Comparison of ENCODE assay signal across 8 cellular contexts in the genomic region with DNA sequence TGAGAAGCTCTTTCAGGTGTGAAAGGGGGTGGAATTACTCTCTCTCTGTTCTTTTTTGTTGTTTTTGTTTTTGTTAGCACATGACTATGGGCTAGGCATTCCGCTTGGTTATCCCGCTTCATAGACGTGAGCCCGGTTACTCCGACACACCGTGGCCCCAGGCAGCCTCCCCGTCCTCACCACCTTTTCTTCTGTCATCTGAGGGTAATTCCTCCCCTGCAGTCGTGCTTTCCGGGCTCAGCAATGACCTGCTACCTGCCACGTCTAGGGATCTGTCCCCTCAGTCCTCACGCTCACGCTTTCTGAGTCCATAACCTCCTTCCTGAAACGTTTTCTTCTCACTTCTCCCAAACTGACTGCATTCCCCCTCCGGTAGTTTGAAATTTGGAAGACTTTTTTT. TPM values are rescaled to one million over a fixed set of nuclear protein-coding genes. Genes with fewer than 3 reads are reported as not detected.
DNase-seq lines count a peak whose midpoint lies in the region; ATAC-seq and TF ChIP-seq lines count a peak whose summit lies in the region.

No MANE protein-coding gene starts in this region.

- WGBS in mammary epithelial cell (ENCODE audit: low coverage, missing lambda C conversion rate): 28% methylated on average over 11 of the region's 14 CpGs

- TF ChIP-seq CTCF in 22Rv1 (IDR thresholded peaks at IDR 0.05): no peak
- TF ChIP-seq CTCF in mammary epithelial cell (conservative IDR thresholded peaks at IDR 0.05 in 1 of 2, IDR thresholded peaks at IDR 0.05 in 1 of 2; ENCODE audit: extremely low read depth in 1 of 2, insufficient read depth in 1 of 2, low read depth in 1 of 2, low read length in 2 of 2): no peak
- TF ChIP-seq CTCF in GM10248 (IDR thresholded peaks at IDR 0.05; ENCODE audit: control extremely low read depth, extremely low read depth, low read depth, missing control alignments): no peak

- no peaks in the 10 kb centered on the region for H3K27me3 ChIP-seq in MG63
- peaks cover 2% of the 10 kb centered on the region for H3K27me3 ChIP-seq in mammary epithelial cell (ENCODE audit: insufficient read depth, low read length)
- no peaks in the 10 kb centered on the region for H3K27me3 ChIP-seq in mucosa of rectum (ENCODE audit: control insufficient read depth in 2 of 2, insufficient read depth in 2 of 2, low read length in 2 of 2)

- H3K36me3 ChIP-seq in MG63 (peaks cover 5% of the 10 kb centered on the region; the same call in 1 of the 2 replicates), mammary epithelial cell (ENCODE audit: insufficient read depth, low read length) (no peaks in the 10 kb centered on the region), mucosa of rectum (ENCODE audit: control insufficient read depth in 2 of 2, insufficient read depth in 2 of 2, low read length in 2 of 2) (peaks cover 2% of the 10 kb centered on the region in 2 donors)

- H3K9me3 ChIP-seq in MG63: no peaks in the 10 kb centered on the region
- no peaks in the 10 kb centered on the region for H3K9me3 ChIP-seq in mammary epithelial cell (replicated peaks; ENCODE audit: insufficient read depth, low read length)
- H3K9me3 ChIP-seq in mucosa of rectum (ENCODE audit: control insufficient read depth in 2 of 2, low read length in 2 of 2): no peaks in the 10 kb centered on the region

- H3K27ac ChIP-seq in 22Rv1: peak overlapping the region; percentile 94; the same call in 1 of the 2 replicates
- no peak overlapping the region for H3K27ac ChIP-seq in mammary epithelial cell (ENCODE audit: insufficient read depth, low read depth, low read length)
- no peak overlapping the region for H3K27ac ChIP-seq in mucosa of rectum (ENCODE audit: low read depth in 2 of 2, low read length in 2 of 2)

- no peaks in the 10 kb centered on the region for H4K20me1 ChIP-seq in mammary epithelial cell (ENCODE audit: insufficient read depth, low read length)

- CTCF ChIA-PET in mammary epithelial cell (lab: Charles Lee; ENCODE audit: low non-redundant PET): interaction anchor here (0.6 kb wide), 1 partner anchor 442 kb away, joined by 5 read pairs; no protein-coding TSS in a partner anchor
- CTCF ChIA-PET in GM10248 (lab: Yijun Ruan, JAX): interaction anchor here (0.9 to 4.2 kb wide), 10 partner anchors 13 to 959 kb away, joined by 3 to 26 read pairs (median 4); partner anchors contain the start of genes CEP135, NOA1 and POLR2B

- H3K9ac ChIP-seq in mammary epithelial cell (ENCODE audit: insufficient read depth, low read length) (no peak overlapping the region), mucosa of rectum (ENCODE audit: low read depth in 1 of 2, low read length in 2 of 2) (peak overlapping the region; percentile 39 to 60)

- dilution Hi-C loops in mammary epithelial cell (cut with HindIII; ENCODE audit: low sequenced_read_pairs): no loop called here

- BruUV-seq in mammary epithelial cell (replicated peaks; lab: Mats Ljungman, UMichigan): no TSS peak

- in situ Hi-C loops in mammary epithelial cell (cut with MboI; ENCODE audit: low sequenced_read_pairs in 2 of 2): no loop called here

- H3K4me1 ChIP-seq in mammary epithelial cell (ENCODE audit: insufficient read depth, low read length) (peaks cover 15% of the 10 kb centered on the region), mucosa of rectum (ENCODE audit: control insufficient read depth in 2 of 2, insufficient read depth in 2 of 2, low read length in 2 of 2) (peaks cover 18 to 19% of the 10 kb centered on the region in 2 donors)

- ATAC-seq in HG02852 (IDR thresholded peaks at IDR 0.05; ENCODE audit: unreplicated experiment): no peak

- peaks cover 38% of the 10 kb centered on the region for H3K79me2 ChIP-seq in mammary epithelial cell (ENCODE audit: insufficient read depth, low read length)

- H3K4me2 ChIP-seq in mammary epithelial cell (ENCODE audit: insufficient read depth, low read depth, low read length): peak overlapping the region; percentile 90

- no peak for DNase-seq in MG63
- DNase-seq in mammary epithelial cell: no peak
- no peak for DNase-seq in activated gamma-delta T cell treated with Interleukin-2 at 50 U/mL for 16 hours
- DNase-seq in dermis blood vessel endothelial cell: no peak
- DNase-seq in GM10248 (ENCODE audit: extremely low spot score): no peak

- H3K4me3 ChIP-seq in MG63 (peak overlapping the region; percentile 72; the same call in 1 of the 2 replicates), mammary epithelial cell (replicated peaks in 1 of 3; ENCODE audit: insufficient read depth in 1 of 3, low read depth in 2 of 3, low read length in 3 of 3) (peak overlapping the region; percentile 59 to 71 (median 68)), mucosa of rectum (ENCODE audit: low read length in 2 of 2) (peak overlapping the region; percentile 79 to 88)

- peak overlapping the region; percentile 83 for H2AFZ ChIP-seq in mammary epithelial cell (ENCODE audit: low read depth, low read length)

- POLR2A ChIA-PET in GM10248 (lab: Yijun Ruan, JAX): interaction anchor here (3.7 kb wide), 1 partner anchor 71 kb away, joined by 25 read pairs; the partner anchor contains the start of genes NOA1 and POLR2B

- intact Hi-C loops in mammary epithelial cell (cut with micrococcal nuclease): no loop called here

RNA-seq across cellular contexts. Expression of gene REST, which starts 0.7 kb away (rescaled TPM):
- 12.3 and 22.6 TPM in 2 replicates for total RNA-seq in MG63 (2014; rRNA removed; shearing (Covaris generic); ENCODE audit: low replicate concordance)
- total RNA-seq in mammary epithelial cell: 10 to 100 TPM; 45.6 to 52.2 TPM
- 18.2 TPM for polyA plus RNA-seq in mammary epithelial cell
- polyA minus RNA-seq in mammary epithelial cell: 35.1 TPM
- 31.8 and 46.5 TPM in 2 replicates for total RNA-seq in dermis blood vessel endothelial cell
